ENCODE assay signal across 2 cellular contexts in the genomic region with DNA sequence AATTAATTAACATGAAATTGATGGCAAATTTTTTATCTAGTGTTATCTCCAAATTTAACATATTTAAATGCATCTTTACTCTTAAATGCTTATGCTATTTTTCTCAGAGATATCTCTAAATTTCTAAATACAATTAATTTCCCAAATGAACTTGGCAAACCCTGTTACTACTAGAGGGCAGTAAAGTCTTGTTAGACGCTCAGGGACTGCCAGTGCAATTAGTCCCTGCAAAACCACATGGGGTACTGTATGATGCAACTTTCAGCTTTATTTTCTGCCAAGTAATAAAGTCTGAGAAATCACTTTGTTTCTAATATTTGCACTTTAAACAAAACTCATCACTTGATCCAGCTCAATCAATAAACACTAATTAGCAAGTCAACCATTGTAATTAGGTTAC.
A peak's percentile ranks its signal among the peaks of the same experiment; 100 is the strongest.
TF ChIP-seq lines count a peak whose summit lies in the region.

No MANE protein-coding gene starts in this region.

TF ChIP-seq in HepG2, 621 proteins besides CTCF, POLR2A, EP300 and RAD21:
- no peak for TF ChIP-seq BCL6 (CRISPR knock-in tag; IDR thresholded peaks at IDR 0.05)
- 0 out of 2 replicates have a peak, but pooled peaks have one; percentile 1 for TF ChIP-seq CEBPB (IDR thresholded peaks at IDR 0.05; ENCODE audit: borderline replicate concordance, low read depth, low read length)
- TF ChIP-seq, protein P1, sequence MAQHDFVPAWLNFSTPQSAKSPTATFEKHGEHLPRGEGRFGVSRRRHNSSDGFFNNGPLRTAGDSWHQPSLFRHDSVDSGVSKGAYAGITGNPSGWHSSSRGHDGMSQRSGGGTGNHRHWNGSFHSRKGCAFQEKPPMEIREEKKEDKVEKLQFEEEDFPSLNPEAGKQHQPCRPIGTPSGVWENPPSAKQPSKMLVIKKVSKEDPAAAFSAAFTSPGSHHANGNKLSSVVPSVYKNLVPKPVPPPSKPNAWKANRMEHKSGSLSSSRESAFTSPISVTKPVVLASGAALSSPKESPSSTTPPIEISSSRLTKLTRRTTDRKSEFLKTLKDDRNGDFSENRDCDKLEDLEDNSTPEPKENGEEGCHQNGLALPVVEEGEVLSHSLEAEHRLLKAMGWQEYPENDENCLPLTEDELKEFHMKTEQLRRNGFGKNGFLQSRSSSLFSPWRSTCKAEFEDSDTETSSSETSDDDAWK (CRISPR knock-in tag; IDR thresholded peaks at IDR 0.05): no peak
TF ChIP-seq in HepG2: peak in this region for 1.

TF ChIP-seq in H1, 55 proteins besides CTCF, POLR2A, EP300 and RAD21:
- TF ChIP-seq SIRT6 (IDR thresholded peaks at IDR 0.05; ENCODE audit: low read length): no peak
- TF ChIP-seq, protein P2, sequence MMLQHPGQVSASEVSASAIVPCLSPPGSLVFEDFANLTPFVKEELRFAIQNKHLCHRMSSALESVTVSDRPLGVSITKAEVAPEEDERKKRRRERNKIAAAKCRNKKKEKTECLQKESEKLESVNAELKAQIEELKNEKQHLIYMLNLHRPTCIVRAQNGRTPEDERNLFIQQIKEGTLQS (IDR thresholded peaks at IDR 0.05; ENCODE audit: insufficient read depth, low read depth, low read length): peak; percentile 82
- TF ChIP-seq JUND (IDR thresholded peaks at IDR 0.05; ENCODE audit: low read length): peak; percentile 74
- no peak for TF ChIP-seq RXRA (IDR thresholded peaks at IDR 0.05; ENCODE audit: insufficient read depth, low read depth, low read length)
- no peak for TF ChIP-seq SP1 (IDR thresholded peaks at IDR 0.05; ENCODE audit: low read depth, low read length)
- no peak for TF ChIP-seq TAF1 (IDR thresholded peaks at IDR 0.05; ENCODE audit: low read depth, low read length)
- TF ChIP-seq CEBPB (IDR thresholded peaks at IDR 0.05; ENCODE audit: low read depth, low read length): peak; percentile 98
- no peak for TF ChIP-seq CBX5 (IDR thresholded peaks at IDR 0.05; ENCODE audit: low read depth, low read length)
- TF ChIP-seq KDM1A (IDR thresholded peaks at IDR 0.05; ENCODE audit: borderline replicate concordance, low read length): no peak
- no peak for TF ChIP-seq SAP30 (IDR thresholded peaks at IDR 0.05; ENCODE audit: insufficient read depth, insufficient replicate concordance, low read length)
- no peak for TF ChIP-seq RFX5 (IDR thresholded peaks at IDR 0.05; ENCODE audit: borderline replicate concordance, low read depth, low read length)
- TF ChIP-seq YY1 (IDR thresholded peaks at IDR 0.05; ENCODE audit: low read depth, low read length): no peak
